Comparison of ENCODE assay signal across 9 cellular contexts in the genomic region with DNA sequence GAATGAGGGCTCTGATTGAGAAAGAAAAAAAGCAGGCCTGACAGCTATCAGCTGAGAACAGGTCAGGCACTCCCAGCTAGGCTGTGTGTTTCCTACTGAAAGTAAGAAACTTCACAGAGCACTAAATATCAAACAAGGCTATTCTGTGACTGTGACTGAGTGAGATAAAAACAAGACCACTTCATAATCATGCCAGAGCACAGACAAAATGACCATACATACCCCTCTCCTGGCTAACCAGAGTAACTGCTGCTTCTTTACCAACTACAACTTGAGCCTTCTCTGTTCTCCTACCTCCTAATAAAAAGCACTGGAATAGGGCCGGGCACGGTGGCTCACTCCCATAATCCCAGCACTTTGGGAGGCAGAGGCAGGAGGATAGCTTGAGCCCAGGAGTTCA. TPM values are rescaled to one million over a fixed set of nuclear protein-coding genes. Genes with fewer than 3 reads are reported as not detected.
DNase-seq lines count a peak whose midpoint lies in the region; ATAC-seq and TF ChIP-seq lines count a peak whose summit lies in the region.
"Had no signal": no experiment of that assay in that cellular context is flagged by ENCODE, and none has a peak within 500 bp of the region (broad histone marks: within the 10 kb centered on the region; RNA-seq: fewer than 3 reads in every experiment).

No MANE protein-coding gene starts in this region.

- no peak overlapping the region for H3K27ac ChIP-seq in substantia nigra (ENCODE audit: low read depth, low read length, poor library complexity, severe bottlenecking)
- no peak overlapping the region for H3K27ac ChIP-seq in effector memory CD4-positive, alpha-beta T cell (ENCODE audit: insufficient read depth, low read length, poor library complexity, severe bottlenecking)

- no peaks in the 10 kb centered on the region for H3K27me3 ChIP-seq in H7 (ENCODE audit: control insufficient read depth, insufficient read depth, low read length)
- no peaks in the 10 kb centered on the region for H3K27me3 ChIP-seq in effector memory CD4-positive, alpha-beta T cell (replicated peaks; ENCODE audit: control insufficient read depth, insufficient read depth, low read length, poor library complexity, severe bottlenecking)

- ATAC-seq in GM19023 (IDR thresholded peaks at IDR 0.05; ENCODE audit: unreplicated experiment) = no peak

- TF ChIP-seq CTCF in AG04449 (IDR thresholded peaks at IDR 0.05; ENCODE audit: insufficient read depth, low read length, missing control alignments) (peak; percentile 13), GM12874 (IDR thresholded peaks at IDR 0.05; ENCODE audit: insufficient read depth, low read depth, low read length) (peak; percentile 30; the same call in 1 of the 2 replicates)

- CTCF ChIA-PET in AG04449 (lab: Yijun Ruan, JAX) = interaction anchor here (1.3 to 1.8 kb wide), 2 partner anchors 8 to 152 kb away, joined by 4 to 13 read pairs; no protein-coding TSS in a partner anchor

- no peak for DNase-seq in AG04449 (ENCODE audit: low read depth, low spot score)
- peak; percentile 57 for DNase-seq in RPMI7951 (ENCODE audit: low read depth)
- peak; percentile 59 for DNase-seq in fibroblast of peridontal ligament (ENCODE audit: extremely low read depth)
- no peak for DNase-seq in substantia nigra (lab: John Stamatoyannopoulos, UW)
- no peak for DNase-seq in H7
- DNase-seq in effector memory CD4-positive, alpha-beta T cell = no peak

- H3K4me1 ChIP-seq in effector memory CD4-positive, alpha-beta T cell (ENCODE audit: control insufficient read depth, insufficient read depth, low read length, poor library complexity, severe bottlenecking) = no peaks in the 10 kb centered on the region

- no peaks in the 10 kb centered on the region for H3K36me3 ChIP-seq in H7 (replicated peaks; ENCODE audit: control insufficient read depth, insufficient read depth, low read length)
- H3K36me3 ChIP-seq in effector memory CD4-positive, alpha-beta T cell (ENCODE audit: control insufficient read depth, insufficient read depth, low read length) = no peaks in the 10 kb centered on the region

- POLR2A ChIA-PET in AG04449 (lab: Yijun Ruan, JAX) = no interaction called here

- H3K4me3 ChIP-seq in AG04449 (ENCODE audit: low read depth, low read length) = no peak overlapping the region
- H3K4me3 ChIP-seq in H7 (ENCODE audit: insufficient read depth, low read depth, low read length) = no peak overlapping the region
- H3K4me3 ChIP-seq in effector memory CD4-positive, alpha-beta T cell (ENCODE audit: insufficient read depth, low read depth, low read length, poor library complexity, severe bottlenecking) = no peak overlapping the region

- H3K9me3 ChIP-seq in effector memory CD4-positive, alpha-beta T cell (ENCODE audit: control insufficient read depth, low read length) = no peaks in the 10 kb centered on the region

RNA-seq across cellular contexts. Expression of a gene that starts 6.8 kb away (rescaled TPM):
- not detected in 2 replicates for total RNA-seq in RPMI7951 (2014; rRNA removed; shearing (Covaris generic))
- total RNA-seq in H7 (2014; rRNA removed; shearing (Covaris generic)) = 0.11 TPM in 1 of 2 replicates, not detected in the other
- total RNA-seq: omental fat pad had no signal

RNA-seq across cellular contexts. Expression of a gene that starts 35.5 kb away (rescaled TPM):
- 12.3 and 15.0 TPM in 2 replicates for total RNA-seq in RPMI7951 (2014; rRNA removed; shearing (Covaris generic))
- total RNA-seq in H7 (2014; rRNA removed; shearing (Covaris generic)) = 7.6 and 8.2 TPM in 2 replicates

RNA-seq across cellular contexts. Expression of a gene that starts 44.9 kb away (rescaled TPM):
- total RNA-seq in RPMI7951 (2014; rRNA removed; shearing (Covaris generic)) = 130 and 164 TPM in 2 replicates
- 88.9 and 93.0 TPM in 2 replicates for total RNA-seq in H7 (2014; rRNA removed; shearing (Covaris generic))

RNA-seq across cellular contexts. Expression of a gene that starts 53.0 kb away (rescaled TPM):
- total RNA-seq in RPMI7951 (2014; rRNA removed; shearing (Covaris generic)) = 13.3 and 21.7 TPM in 2 replicates
- 1.1 and 3.4 TPM in 2 replicates for total RNA-seq in H7 (2014; rRNA removed; shearing (Covaris generic))

Comparison
In these comparisons a context has a peak if more than half of its experiments do, and no peak if none do; other contexts are left out.
1. DNase-seq: peak in RPMI7951 (single experiment) and fibroblast of peridontal ligament (single experiment); none in AG04449 (single experiment), substantia nigra (0 of 49), H7 (single experiment) and effector memory CD4-positive, alpha-beta T cell (0 of 3).